Comparison of ENCODE assay signal across 2 cellular contexts in genomic region chr7:64045301-64046040, GRCh38.
TF ChIP-seq lines count a peak whose summit lies in the region.

Gene ZNF727 (plus strand): TSS chr7:64045434. CDS start chr7:64045622, 188 bp downstream.

TF ChIP-seq in liver, 16 proteins besides CTCF, POLR2A, EP300 and RAD21 (continued from another document):
- no peak for TF ChIP-seq ZBTB33 (IDR thresholded peaks at IDR 0.05)
- TF ChIP-seq HNF4G (IDR thresholded peaks at IDR 0.05): no peak
- no peak for TF ChIP-seq ATF3 (IDR thresholded peaks at IDR 0.05)
- TF ChIP-seq GABPA (IDR thresholded peaks at IDR 0.05 in 1 of 2, conservative IDR thresholded peaks at IDR 0.05 in 1 of 2): no peak
- TF ChIP-seq NR2F2 (IDR thresholded peaks at IDR 0.05): no peak
TF ChIP-seq in liver: peak in this region for 0.

TF ChIP-seq in HepG2, 621 proteins besides CTCF, POLR2A, EP300 and RAD21 (continued from another document):
- no peak for TF ChIP-seq ZNF784 (CRISPR knock-in tag; IDR thresholded peaks at IDR 0.05; ENCODE audit: borderline replicate concordance)
- no peak for TF ChIP-seq BRCA1 (CRISPR knock-in tag; IDR thresholded peaks at IDR 0.05)
- no peak for TF ChIP-seq ZNF430 (CRISPR knock-in tag; IDR thresholded peaks at IDR 0.05)
- no peak for TF ChIP-seq ZNF724P (CRISPR knock-in tag; IDR thresholded peaks at IDR 0.05; ENCODE audit: borderline replicate concordance)
- TF ChIP-seq HHEX (CRISPR knock-in tag; IDR thresholded peaks at IDR 0.05): no peak
- no peak for TF ChIP-seq NFIC (IDR thresholded peaks at IDR 0.05; ENCODE audit: low read length)
- no peak for TF ChIP-seq PITX1 (CRISPR knock-in tag; IDR thresholded peaks at IDR 0.05)
- TF ChIP-seq MAFF (IDR thresholded peaks at IDR 0.05; ENCODE audit: low read depth, low read length): no peak
- no peak for TF ChIP-seq MIER2 (CRISPR knock-in tag; IDR thresholded peaks at IDR 0.05)
- no peak for TF ChIP-seq ZBED4 (CRISPR knock-in tag; IDR thresholded peaks at IDR 0.05; ENCODE audit: borderline replicate concordance)
TF ChIP-seq in HepG2: peak in this region for 0.
